ENCODE assay signal across 8 cellular contexts in the genomic region with DNA sequence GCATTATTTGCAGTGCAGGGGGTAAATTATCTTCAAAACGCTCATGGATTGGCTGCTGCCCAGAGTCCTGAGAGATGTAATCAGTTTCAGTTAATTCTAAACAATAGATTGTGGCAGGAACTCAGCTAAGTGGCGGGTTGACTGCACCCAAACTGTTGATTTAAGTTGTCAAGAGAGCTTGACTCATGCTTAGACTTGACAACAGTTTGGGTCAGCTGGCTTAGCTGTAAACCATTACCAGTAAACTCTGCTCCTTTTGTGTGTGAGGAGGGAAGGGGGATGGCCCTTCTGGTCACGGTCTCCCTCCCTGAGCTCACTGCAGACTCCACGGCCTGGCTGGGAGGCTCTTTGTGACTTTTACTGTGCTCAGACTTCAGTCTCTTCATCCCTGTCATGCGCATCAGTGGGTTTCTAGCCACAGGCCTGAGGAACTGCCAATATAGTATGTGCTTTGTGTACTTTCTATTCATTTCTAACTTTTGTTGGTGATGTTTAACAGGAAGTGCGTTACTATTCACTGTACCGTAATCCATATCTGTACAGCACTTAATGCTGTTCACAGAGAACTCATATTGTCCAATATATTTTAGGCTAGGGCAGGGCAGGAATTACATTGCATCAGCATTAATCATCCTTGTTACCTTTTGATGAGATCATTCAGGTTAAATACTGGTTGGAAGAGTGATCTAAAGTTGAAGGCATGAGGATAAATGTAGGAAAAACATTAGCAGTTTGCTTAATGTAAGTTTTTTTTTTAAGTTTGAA.
DNase-seq lines count a peak whose midpoint lies in the region; ATAC-seq, FAIRE-seq and TF ChIP-seq lines count a peak whose summit lies in the region.

No MANE protein-coding gene starts in this region.

- peak; percentile 38 for TF ChIP-seq RAD21 in HCT116 (IDR thresholded peaks at IDR 0.05; ENCODE audit: low read depth)

- FAIRE-seq in bronchial epithelial cell (lab: Jason Lieb, UNC): peak; percentile 64
- FAIRE-seq in frontal cortex (lab: Jason Lieb, UNC): no peak

- 0 out of 2 replicates have a peak, but pooled peaks cover 2% of the 10 kb centered on the region for H3K9me2 ChIP-seq in HCT116 (ENCODE audit: insufficient read depth)

- peak; percentile 15 for DNase-seq in GM13976 (ENCODE audit: low spot score)
- DNase-seq in HCT116 (ENCODE audit: low read depth, low spot score): peak; percentile 85
- DNase-seq in NCI-H128 (lab: John Stamatoyannopoulos, UW; ENCODE audit: unreplicated experiment): peak; percentile 33
- DNase-seq in bronchial epithelial cell (ENCODE audit: low read depth): peak; percentile 98
- peak; percentile 100 for DNase-seq in renal cortical epithelial cell (ENCODE audit: low read depth)
- no peak for DNase-seq in inferior parietal cortex (ENCODE audit: extremely low spot score)
- DNase-seq in frontal cortex (ENCODE audit: low spot score in 2 of 2): no peak
- no peak for DNase-seq in aorta

- POLR2A ChIA-PET in HCT116 (lab: Charles Lee): interaction anchor here (0.8 to 1.8 kb wide), 5 partner anchors 11 to 571 kb away, joined by 3 to 10 read pairs (median 4); a partner anchor contains a TSS

- TF ChIP-seq CTCF in GM13976 (IDR thresholded peaks at IDR 0.05; ENCODE audit: borderline replicate concordance, control extremely low read depth, extremely low read depth, insufficient read depth, missing control alignments): no peak
- TF ChIP-seq CTCF in HCT116 (IDR thresholded peaks at IDR 0.05 in 2 of 3, conservative IDR thresholded peaks at IDR 0.05 in 1 of 3; ENCODE audit: borderline replicate concordance in 1 of 3, insufficient read depth in 1 of 3, low read depth in 2 of 3, low read length in 2 of 3): no peak
- no peak for TF ChIP-seq CTCF in bronchial epithelial cell (IDR thresholded peaks at IDR 0.05; ENCODE audit: insufficient read depth, low read length, severe bottlenecking)

- no peak overlapping the region for H2AFZ ChIP-seq in HCT116 (ENCODE audit: low read depth, low read length, poor library complexity, severe bottlenecking)

- RAD21 ChIA-PET in HCT116 (lab: Charles Lee; ENCODE audit: low non-redundant PET in 1 of 2, low total read pairs in 2 of 2, uncharacterized antibody in 2 of 2, unreplicated experiment in 2 of 2): no interaction called here

- H4K20me1 ChIP-seq in HCT116 (ENCODE audit: insufficient read depth): no peaks in the 10 kb centered on the region

- no peaks in the 10 kb centered on the region for H3K27me3 ChIP-seq in HCT116 (ENCODE audit: insufficient read depth, low read length)
- no peaks in the 10 kb centered on the region for H3K27me3 ChIP-seq in bronchial epithelial cell (ENCODE audit: control insufficient read depth, insufficient read depth, low read length)
- no peaks in the 10 kb centered on the region for H3K27me3 ChIP-seq in aorta (ENCODE audit: control insufficient read depth in 1 of 2, insufficient read depth in 2 of 2, low read length in 1 of 2)

- intact Hi-C loops in HCT116 (cut with micrococcal nuclease) (loop anchor here (1.0 kb wide), 1 partner anchor 565 kb away; no protein-coding TSS in a partner anchor), aorta (cut with DNase I) (no loop called here)

- ATAC-seq in HCT116: peak; percentile 88
- ATAC-seq in aorta (ENCODE audit: low FRiP score): no peak

- no TSS peak for BruUV-seq in HCT116 (replicated peaks; lab: Mats Ljungman, UMichigan)

- no peak for TF ChIP-seq POLR2A in HCT116 (IDR thresholded peaks at IDR 0.05; ENCODE audit: borderline replicate concordance, extremely low read depth, insufficient read depth, insufficient read length)

- CTCF ChIA-PET in HCT116 (lab: Charles Lee): no interaction called here

- H3K27ac ChIP-seq in HCT116 (ENCODE audit: low read depth, low read length) (peak overlapping the region; percentile 88), aorta (ENCODE audit: low read depth in 1 of 2, low read length in 2 of 2) (no peak overlapping the region)

- H3K36me3 ChIP-seq in HCT116 (ENCODE audit: control insufficient read depth in 1 of 2, insufficient read depth in 2 of 2, low read length in 2 of 2) (no peaks in the 10 kb centered on the region), bronchial epithelial cell (ENCODE audit: control insufficient read depth, insufficient read depth, low read length) (no peaks in the 10 kb centered on the region), aorta (ENCODE audit: control insufficient read depth in 1 of 2, insufficient read depth in 2 of 2, low read length in 1 of 2) (peaks cover 0 to under 1% of the 10 kb centered on the region in 2 donors)

- peak overlapping the region; percentile 36 for H3K9ac ChIP-seq in HCT116 (ENCODE audit: low read length)

- H3K4me3 ChIP-seq in HCT116 (replicated peaks in 1 of 2; ENCODE audit: low read depth in 1 of 2, low read length in 2 of 2) (peak overlapping the region; percentile 2 to 35; a peak in 2 of 4 replicates), bronchial epithelial cell (ENCODE audit: low read depth, low read length) (peak overlapping the region; percentile 11), aorta (ENCODE audit: low read length in 2 of 2) (no peak overlapping the region)

- H3K9me3 ChIP-seq in HCT116 (ENCODE audit: control insufficient read depth in 1 of 2, insufficient read depth in 1 of 2, low read depth in 1 of 2, low read length in 2 of 2) (no peaks in the 10 kb centered on the region; a peak in 1 of 4 replicates), aorta (ENCODE audit: control insufficient read depth, low read length) (no peaks in the 10 kb centered on the region)

- peaks cover 51 to 66% of the 10 kb centered on the region in 2 experiments for H3K4me1 ChIP-seq in HCT116 (ENCODE audit: control insufficient read depth in 1 of 2, insufficient read depth in 2 of 2, low read length in 2 of 2)
- no peaks in the 10 kb centered on the region for H3K4me1 ChIP-seq in aorta (ENCODE audit: control insufficient read depth in 1 of 2, insufficient read depth in 2 of 2, low read length in 2 of 2)

- peak overlapping the region; percentile 71 for H3K4me2 ChIP-seq in HCT116 (ENCODE audit: low read length)

- no peaks in the 10 kb centered on the region for H3K79me2 ChIP-seq in HCT116 (ENCODE audit: insufficient read depth, low read length)

- in situ Hi-C loops in GM13976 (cut with MboI; ENCODE audit: low sequenced_read_pairs, unreplicated experiment): no loop called here

- WGBS in aorta, 2 donors: 73 to 79% methylated on average over 7 of the region's 7 CpGs

TF ChIP-seq in HCT116, 20 proteins besides CTCF, POLR2A, EP300 and RAD21 (continues in another document):
- TF ChIP-seq, protein P1, sequence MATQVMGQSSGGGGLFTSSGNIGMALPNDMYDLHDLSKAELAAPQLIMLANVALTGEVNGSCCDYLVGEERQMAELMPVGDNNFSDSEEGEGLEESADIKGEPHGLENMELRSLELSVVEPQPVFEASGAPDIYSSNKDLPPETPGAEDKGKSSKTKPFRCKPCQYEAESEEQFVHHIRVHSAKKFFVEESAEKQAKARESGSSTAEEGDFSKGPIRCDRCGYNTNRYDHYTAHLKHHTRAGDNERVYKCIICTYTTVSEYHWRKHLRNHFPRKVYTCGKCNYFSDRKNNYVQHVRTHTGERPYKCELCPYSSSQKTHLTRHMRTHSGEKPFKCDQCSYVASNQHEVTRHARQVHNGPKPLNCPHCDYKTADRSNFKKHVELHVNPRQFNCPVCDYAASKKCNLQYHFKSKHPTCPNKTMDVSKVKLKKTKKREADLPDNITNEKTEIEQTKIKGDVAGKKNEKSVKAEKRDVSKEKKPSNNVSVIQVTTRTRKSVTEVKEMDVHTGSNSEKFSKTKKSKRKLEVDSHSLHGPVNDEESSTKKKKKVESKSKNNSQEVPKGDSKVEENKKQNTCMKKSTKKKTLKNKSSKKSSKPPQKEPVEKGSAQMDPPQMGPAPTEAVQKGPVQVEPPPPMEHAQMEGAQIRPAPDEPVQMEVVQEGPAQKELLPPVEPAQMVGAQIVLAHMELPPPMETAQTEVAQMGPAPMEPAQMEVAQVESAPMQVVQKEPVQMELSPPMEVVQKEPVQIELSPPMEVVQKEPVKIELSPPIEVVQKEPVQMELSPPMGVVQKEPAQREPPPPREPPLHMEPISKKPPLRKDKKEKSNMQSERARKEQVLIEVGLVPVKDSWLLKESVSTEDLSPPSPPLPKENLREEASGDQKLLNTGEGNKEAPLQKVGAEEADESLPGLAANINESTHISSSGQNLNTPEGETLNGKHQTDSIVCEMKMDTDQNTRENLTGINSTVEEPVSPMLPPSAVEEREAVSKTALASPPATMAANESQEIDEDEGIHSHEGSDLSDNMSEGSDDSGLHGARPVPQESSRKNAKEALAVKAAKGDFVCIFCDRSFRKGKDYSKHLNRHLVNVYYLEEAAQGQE (IDR thresholded peaks at IDR 0.05; ENCODE audit: low read depth): no peak
- peak; percentile 83 for TF ChIP-seq SP1 (IDR thresholded peaks at IDR 0.05; ENCODE audit: low read depth)
- TF ChIP-seq POLR2AphosphoS5 (IDR thresholded peaks at IDR 0.05; ENCODE audit: low read depth, low read length): peak; percentile 55; the same call in 1 of the 2 replicates
- peak; percentile 94 for TF ChIP-seq JUND (IDR thresholded peaks at IDR 0.05)
- no peak for TF ChIP-seq ZFX (IDR thresholded peaks at IDR 0.05)
- TF ChIP-seq, protein P2, sequence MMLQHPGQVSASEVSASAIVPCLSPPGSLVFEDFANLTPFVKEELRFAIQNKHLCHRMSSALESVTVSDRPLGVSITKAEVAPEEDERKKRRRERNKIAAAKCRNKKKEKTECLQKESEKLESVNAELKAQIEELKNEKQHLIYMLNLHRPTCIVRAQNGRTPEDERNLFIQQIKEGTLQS (IDR thresholded peaks at IDR 0.05): peak; percentile 92
- TF ChIP-seq EZH2 (IDR thresholded peaks at IDR 0.05): no peak
- TF ChIP-seq, protein P3, sequence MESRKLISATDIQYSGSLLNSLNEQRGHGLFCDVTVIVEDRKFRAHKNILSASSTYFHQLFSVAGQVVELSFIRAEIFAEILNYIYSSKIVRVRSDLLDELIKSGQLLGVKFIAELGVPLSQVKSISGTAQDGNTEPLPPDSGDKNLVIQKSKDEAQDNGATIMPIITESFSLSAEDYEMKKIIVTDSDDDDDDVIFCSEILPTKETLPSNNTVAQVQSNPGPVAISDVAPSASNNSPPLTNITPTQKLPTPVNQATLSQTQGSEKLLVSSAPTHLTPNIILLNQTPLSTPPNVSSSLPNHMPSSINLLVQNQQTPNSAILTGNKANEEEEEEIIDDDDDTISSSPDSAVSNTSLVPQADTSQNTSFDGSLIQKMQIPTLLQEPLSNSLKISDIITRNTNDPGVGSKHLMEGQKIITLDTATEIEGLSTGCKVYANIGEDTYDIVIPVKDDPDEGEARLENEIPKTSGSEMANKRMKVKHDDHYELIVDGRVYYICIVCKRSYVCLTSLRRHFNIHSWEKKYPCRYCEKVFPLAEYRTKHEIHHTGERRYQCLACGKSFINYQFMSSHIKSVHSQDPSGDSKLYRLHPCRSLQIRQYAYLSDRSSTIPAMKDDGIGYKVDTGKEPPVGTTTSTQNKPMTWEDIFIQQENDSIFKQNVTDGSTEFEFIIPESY (IDR thresholded peaks at IDR 0.05; ENCODE audit: extremely low read depth, insufficient replicate concordance, low read length): no peak
- peak; percentile 93 for TF ChIP-seq FOSL1 (IDR thresholded peaks at IDR 0.05; ENCODE audit: low read depth)
- TF ChIP-seq SIN3A (IDR thresholded peaks at IDR 0.05; ENCODE audit: low read depth): peak; percentile 87
- no peak for TF ChIP-seq EZH2phosphoT487 (IDR thresholded peaks at IDR 0.05; ENCODE audit: borderline replicate concordance)

Comparison
In these comparisons a context has a peak if more than half of its experiments do, and no peak if none do; other contexts are left out.
1. DNase-seq: peak in GM13976 (single experiment), HCT116 (single experiment), NCI-H128 (single experiment), bronchial epithelial cell (single experiment) and renal cortical epithelial cell (single experiment); none in inferior parietal cortex (single experiment), frontal cortex (0 of 2) and aorta (0 of 2).
2. H3K4me3 ChIP-seq: peak in HCT116 (2 of 2) and bronchial epithelial cell (single experiment); none in aorta (0 of 2).